8 cellular contexts compared by ENCODE assay signal in the genomic region with DNA sequence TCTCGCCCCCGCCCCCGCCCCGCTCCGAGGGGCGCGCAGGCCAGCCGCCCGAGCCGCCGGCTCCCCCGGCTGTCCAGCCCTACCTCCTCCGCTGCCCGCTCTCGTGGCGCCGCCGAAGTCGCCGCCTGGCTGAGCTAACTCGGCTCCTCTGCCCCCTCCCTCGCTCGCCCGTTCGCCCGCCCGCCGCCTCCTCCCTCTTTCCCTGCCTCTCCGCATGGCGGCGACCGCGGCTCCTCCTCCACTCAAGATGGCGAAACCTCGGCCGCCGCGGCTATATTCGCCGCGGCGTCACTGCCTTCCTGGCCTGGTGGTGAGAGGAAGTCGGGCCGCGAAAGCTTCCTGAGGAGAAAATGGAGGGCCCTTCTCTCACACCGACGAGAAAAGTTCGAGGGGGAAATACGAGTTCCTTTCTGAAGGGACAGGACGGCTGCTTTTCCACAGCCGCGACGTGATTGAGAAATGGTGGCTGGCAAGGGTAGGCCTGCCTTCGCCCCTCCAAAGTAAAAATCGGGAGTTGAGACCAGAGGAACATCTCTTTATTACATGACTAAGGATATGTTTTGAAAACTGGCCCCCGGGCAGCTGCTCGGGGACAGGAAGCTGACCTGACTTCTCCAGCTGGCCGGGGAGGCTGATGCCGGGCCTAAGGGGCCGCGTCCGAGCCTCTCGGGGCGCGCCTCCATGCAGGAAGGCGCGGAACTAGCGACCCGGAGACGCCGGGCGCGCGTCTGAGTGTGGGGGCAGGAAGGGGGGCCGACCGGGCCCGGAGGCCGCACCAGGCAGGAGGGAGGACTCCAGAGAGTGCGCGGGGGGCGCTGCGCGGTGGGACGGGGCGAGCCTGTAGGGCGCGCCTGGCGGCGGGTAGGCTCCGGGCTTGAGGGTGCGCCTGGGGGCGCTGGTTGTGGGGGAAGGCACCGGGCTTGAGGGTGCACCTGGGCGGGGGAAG. TPM values are rescaled to one million over a fixed set of nuclear protein-coding genes. Genes with fewer than 3 reads are reported as not detected.
DNase-seq lines count a peak whose midpoint lies in the region; ATAC-seq and TF ChIP-seq lines count a peak whose summit lies in the region.

A gene with protein sequence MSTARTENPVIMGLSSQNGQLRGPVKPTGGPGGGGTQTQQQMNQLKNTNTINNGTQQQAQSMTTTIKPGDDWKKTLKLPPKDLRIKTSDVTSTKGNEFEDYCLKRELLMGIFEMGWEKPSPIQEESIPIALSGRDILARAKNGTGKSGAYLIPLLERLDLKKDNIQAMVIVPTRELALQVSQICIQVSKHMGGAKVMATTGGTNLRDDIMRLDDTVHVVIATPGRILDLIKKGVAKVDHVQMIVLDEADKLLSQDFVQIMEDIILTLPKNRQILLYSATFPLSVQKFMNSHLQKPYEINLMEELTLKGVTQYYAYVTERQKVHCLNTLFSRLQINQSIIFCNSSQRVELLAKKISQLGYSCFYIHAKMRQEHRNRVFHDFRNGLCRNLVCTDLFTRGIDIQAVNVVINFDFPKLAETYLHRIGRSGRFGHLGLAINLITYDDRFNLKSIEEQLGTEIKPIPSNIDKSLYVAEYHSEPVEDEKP (minus strand): TSS at position 150 of the 946 bp plus-strand sequence. CDS start 4,913 bp downstream, outside the sequence.

- H3K9me3 Mint-ChIP-seq in activated CD4-positive, alpha-beta T cell treated with anti-CD3 and anti-CD28 coated beads for 36 hours (ENCODE audit: low read depth): no peaks in the 10 kb centered on the region
- H3K9me3 Mint-ChIP-seq in chondrocyte (ENCODE audit: low read depth): no peaks in the 10 kb centered on the region

- intact Hi-C loops in activated CD4-positive, alpha-beta T cell treated with anti-CD3 and anti-CD28 coated beads for 36 hours (cut with DNase I, micrococcal nuclease): loop anchor here (1.0 to 5.0 kb wide), 12 partner anchors 50 to 564 kb away; a partner anchor contains a TSS

- POLR2A ChIA-PET in activated CD4-positive, alpha-beta T cell treated with anti-CD3 and anti-CD28 coated beads for 36 hours (lab: Charles Lee): interaction anchor here (0.8 to 6.1 kb wide), 12 partner anchors 18 to 139 kb away, joined by 3 to 62 read pairs (median 6); a partner anchor contains a TSS

- peaks cover 26% of the 10 kb centered on the region for H3K4me1 Mint-ChIP-seq in activated CD4-positive, alpha-beta T cell treated with anti-CD3 and anti-CD28 coated beads for 36 hours
- H3K4me1 Mint-ChIP-seq in chondrocyte (ENCODE audit: low read depth): peaks cover 37% of the 10 kb centered on the region

- H3K27me3 Mint-ChIP-seq in activated CD4-positive, alpha-beta T cell treated with anti-CD3 and anti-CD28 coated beads for 36 hours: no peaks in the 10 kb centered on the region
- H3K27me3 Mint-ChIP-seq in chondrocyte (ENCODE audit: low read depth): no peaks in the 10 kb centered on the region

- DNase-seq in NCI-H524 (lab: John Stamatoyannopoulos, UW) (peak; percentile 57 to 71), NCI-H524 treated with DMSO at 0.1 percent for 48 hours (lab: John Stamatoyannopoulos, UW) (no peak), NCI-H446 treated with DMSO at 0.1 percent for 48 hours (lab: John Stamatoyannopoulos, UW) (peak; percentile 73), chondrocyte (ENCODE audit: low spot score) (peak; percentile 97), kidney glomerular epithelial cell (lab: John Stamatoyannopoulos, UW) (peak; percentile 85)
- peak; percentile 96 for DNase-seq in activated CD4-positive, alpha-beta T cell treated with anti-CD3 and anti-CD28 coated beads for 36 hours
- DNase-seq in stimulated activated CD4-positive, alpha-beta T cell treated with anti-CD3 and anti-CD28 coated beads, Interleukin-15, amount 100 ng/mL, for 24 hours: peak; percentile 94

- H3K4me3 Mint-ChIP-seq in activated CD4-positive, alpha-beta T cell treated with anti-CD3 and anti-CD28 coated beads for 36 hours: peak within 1 kb of the TSS; percentile 87
- peak within 1 kb of the TSS; percentile 97 for H3K4me3 Mint-ChIP-seq in chondrocyte (ENCODE audit: unreplicated experiment)

- peak within 1 kb of the TSS; percentile 93 for H3K27ac Mint-ChIP-seq in activated CD4-positive, alpha-beta T cell treated with anti-CD3 and anti-CD28 coated beads for 36 hours
- peak within 1 kb of the TSS; percentile 99 for H3K27ac Mint-ChIP-seq in chondrocyte (ENCODE audit: unreplicated experiment)

- peaks cover 24% of the 10 kb centered on the region for H3K36me3 Mint-ChIP-seq in activated CD4-positive, alpha-beta T cell treated with anti-CD3 and anti-CD28 coated beads for 36 hours (ENCODE audit: low read depth)
- no peaks in the 10 kb centered on the region for H3K36me3 Mint-ChIP-seq in chondrocyte (ENCODE audit: low read depth)

- CTCF ChIA-PET in activated CD4-positive, alpha-beta T cell treated with anti-CD3 and anti-CD28 coated beads for 36 hours (lab: Charles Lee): interaction anchor here (0.5 to 3.0 kb wide), 19 partner anchors 8 to 435 kb away, joined by 3 to 22 read pairs (median 4); a partner anchor contains a TSS

- peak; percentile 45 for ATAC-seq in HG03159 (IDR thresholded peaks at IDR 0.05; ENCODE audit: unreplicated experiment)
- peak; percentile 47 for ATAC-seq in activated CD4-positive, alpha-beta T cell treated with anti-CD3 and anti-CD28 coated beads for 36 hours

- TF ChIP-seq CTCF in chondrocyte (IDR thresholded peaks at IDR 0.05): no peak

RNA-seq across cellular contexts. Expression of the gene that starts here (rescaled TPM):
- 100 to 1,000 TPM; 175 to 178 TPM for total RNA-seq in activated CD4-positive, alpha-beta T cell treated with anti-CD3 and anti-CD28 coated beads for 36 hours
- total RNA-seq in chondrocyte: 135 to 156 TPM (median 136 TPM) in 3 replicates
